11 cellular contexts compared by ENCODE assay signal in the genomic region with DNA sequence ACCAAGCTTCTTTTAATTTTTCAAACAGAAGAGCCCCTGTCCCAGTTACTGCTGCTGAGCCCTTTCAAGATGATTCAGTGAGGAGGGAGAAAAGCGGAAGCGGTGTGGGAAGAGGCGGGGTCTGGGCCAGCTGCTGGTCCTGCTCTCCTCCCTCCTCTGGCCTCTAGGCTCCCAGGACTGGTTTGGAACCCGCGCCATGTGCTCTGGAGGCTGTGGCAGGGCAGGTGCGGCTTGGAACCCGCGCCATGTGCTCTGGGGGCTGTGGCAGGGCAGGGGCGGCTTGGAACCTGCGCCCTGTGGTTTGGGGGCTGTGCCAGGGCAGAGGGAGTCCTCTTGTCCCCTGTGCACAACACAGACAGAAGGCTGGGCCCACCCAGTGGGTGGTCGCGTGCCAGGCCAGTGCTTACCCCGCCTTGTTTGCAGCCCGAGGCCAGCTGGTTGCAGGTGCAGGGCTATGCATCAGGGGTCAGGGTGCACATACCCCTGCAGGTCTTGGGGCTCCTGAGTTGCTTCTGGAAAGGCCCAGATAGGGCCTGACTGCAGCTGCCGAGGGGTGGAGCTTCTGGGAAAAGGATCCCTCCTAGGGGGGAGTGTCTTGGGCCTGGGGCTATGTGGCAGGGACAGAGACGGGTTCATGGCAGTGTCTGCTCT. TPM values are rescaled to one million over a fixed set of nuclear protein-coding genes. Genes with fewer than 3 reads are reported as not detected.
DNase-seq lines count a peak whose midpoint lies in the region; ATAC-seq and TF ChIP-seq lines count a peak whose summit lies in the region.
"Had no signal": no experiment of that assay in that cellular context is flagged by ENCODE, and none has a peak within 500 bp of the region (broad histone marks: within the 10 kb centered on the region; RNA-seq: fewer than 3 reads in every experiment).

No MANE protein-coding gene starts in this region.

- peak overlapping the region; percentile 82 for H3K4me3 Mint-ChIP-seq in T-helper 17 cell

- ATAC-seq in T-helper 17 cell = no peak
- no peak for ATAC-seq in HG02571 (IDR thresholded peaks at IDR 0.05; ENCODE audit: unreplicated experiment)

- H3K36me3 Mint-ChIP-seq in T-helper 17 cell (ENCODE audit: low read depth) = no peaks in the 10 kb centered on the region

- POLR2A ChIA-PET in HEK293 (lab: Yijun Ruan, JAX) = no interaction called here

- H3K27me3 ChIP-seq in left ventricle myocardium inferior (ENCODE audit: low read depth) = peaks cover 3% of the 10 kb centered on the region
- H3K27me3 ChIP-seq: cardiac muscle cell had no signal

- peak overlapping the region; percentile 41 for H3K27ac Mint-ChIP-seq in T-helper 17 cell

- H3K4me3 ChIP-seq in HEK293 (ENCODE audit: low read depth, low read length) (no peak overlapping the region), left ventricle myocardium inferior (no peak overlapping the region)
- H3K4me3 ChIP-seq: cardiac muscle cell had no signal

- no peak for TF ChIP-seq CTCF in HEK293 (tag by site-specific recombination; IDR thresholded peaks at IDR 0.05)
- TF ChIP-seq CTCF in left ventricle myocardium inferior (IDR thresholded peaks at IDR 0.05; ENCODE audit: borderline replicate concordance) = no peak

- H3K27ac ChIP-seq in HEK293 (ENCODE audit: extremely low read depth, low read depth, low read length) (no peak overlapping the region), left ventricle myocardium inferior (replicated peaks) (no peak overlapping the region)
- H3K27ac ChIP-seq: cardiac muscle cell had no signal

- DNase-seq in DMS53 treated with DMSO at 0.1 percent for 48 hours (lab: John Stamatoyannopoulos, UW; ENCODE audit: unreplicated experiment) (peak; percentile 42), T-helper 17 cell (no peak), left kidney (ENCODE audit: low read depth, low spot score) (peak; percentile 36), cerebellar cortex (ENCODE audit: low spot score) (no peak), inferior parietal cortex (ENCODE audit: extremely low spot score) (no peak), left ventricle myocardium inferior (no peak)

- H3K4me1 Mint-ChIP-seq in T-helper 17 cell = peaks cover 13% of the 10 kb centered on the region

- no peaks in the 10 kb centered on the region for H3K27me3 Mint-ChIP-seq in T-helper 17 cell

- CTCF ChIA-PET in HEK293 (lab: Yijun Ruan, JAX) = interaction anchor here (0.6 to 2.4 kb wide), 3 partner anchors 132 to 152 kb away, joined by 3 to 7 read pairs (median 3); no protein-coding TSS in a partner anchor

- H3K36me3 ChIP-seq in HEK293 (ENCODE audit: control insufficient read depth in 2 of 2, insufficient read depth in 1 of 2, low read length in 2 of 2) = no peaks in the 10 kb centered on the region
- H3K36me3 ChIP-seq in left ventricle myocardium inferior = no peaks in the 10 kb centered on the region
- H3K36me3 ChIP-seq: cardiac muscle cell had no signal

- intact Hi-C loops in left ventricle myocardium inferior (cut with micrococcal nuclease) = loop anchor here (10.0 kb wide), 1 partner anchor 149 kb away; no protein-coding TSS in a partner anchor

- H3K9me3 ChIP-seq in HEK293 (ENCODE audit: control insufficient read depth, insufficient read depth, low read depth, low read length) = no peaks in the 10 kb centered on the region
- no peaks in the 10 kb centered on the region for H3K9me3 ChIP-seq in T-helper 17 cell (ENCODE audit: control insufficient read depth, low read length, poor library complexity, severe bottlenecking)
- H3K9me3 ChIP-seq in left ventricle myocardium inferior (replicated peaks) = no peaks in the 10 kb centered on the region

- H3K4me1 ChIP-seq in HEK293 (ENCODE audit: control insufficient read depth, insufficient read depth, low read length) (no peaks in the 10 kb centered on the region), left ventricle myocardium inferior (no peaks in the 10 kb centered on the region)

TF ChIP-seq in HEK293, 187 proteins besides CTCF, POLR2A, EP300 and RAD21:
- TF ChIP-seq SP2 (tag by site-specific recombination; IDR thresholded peaks at IDR 0.05) = no peak
- TF ChIP-seq, protein P1, sequence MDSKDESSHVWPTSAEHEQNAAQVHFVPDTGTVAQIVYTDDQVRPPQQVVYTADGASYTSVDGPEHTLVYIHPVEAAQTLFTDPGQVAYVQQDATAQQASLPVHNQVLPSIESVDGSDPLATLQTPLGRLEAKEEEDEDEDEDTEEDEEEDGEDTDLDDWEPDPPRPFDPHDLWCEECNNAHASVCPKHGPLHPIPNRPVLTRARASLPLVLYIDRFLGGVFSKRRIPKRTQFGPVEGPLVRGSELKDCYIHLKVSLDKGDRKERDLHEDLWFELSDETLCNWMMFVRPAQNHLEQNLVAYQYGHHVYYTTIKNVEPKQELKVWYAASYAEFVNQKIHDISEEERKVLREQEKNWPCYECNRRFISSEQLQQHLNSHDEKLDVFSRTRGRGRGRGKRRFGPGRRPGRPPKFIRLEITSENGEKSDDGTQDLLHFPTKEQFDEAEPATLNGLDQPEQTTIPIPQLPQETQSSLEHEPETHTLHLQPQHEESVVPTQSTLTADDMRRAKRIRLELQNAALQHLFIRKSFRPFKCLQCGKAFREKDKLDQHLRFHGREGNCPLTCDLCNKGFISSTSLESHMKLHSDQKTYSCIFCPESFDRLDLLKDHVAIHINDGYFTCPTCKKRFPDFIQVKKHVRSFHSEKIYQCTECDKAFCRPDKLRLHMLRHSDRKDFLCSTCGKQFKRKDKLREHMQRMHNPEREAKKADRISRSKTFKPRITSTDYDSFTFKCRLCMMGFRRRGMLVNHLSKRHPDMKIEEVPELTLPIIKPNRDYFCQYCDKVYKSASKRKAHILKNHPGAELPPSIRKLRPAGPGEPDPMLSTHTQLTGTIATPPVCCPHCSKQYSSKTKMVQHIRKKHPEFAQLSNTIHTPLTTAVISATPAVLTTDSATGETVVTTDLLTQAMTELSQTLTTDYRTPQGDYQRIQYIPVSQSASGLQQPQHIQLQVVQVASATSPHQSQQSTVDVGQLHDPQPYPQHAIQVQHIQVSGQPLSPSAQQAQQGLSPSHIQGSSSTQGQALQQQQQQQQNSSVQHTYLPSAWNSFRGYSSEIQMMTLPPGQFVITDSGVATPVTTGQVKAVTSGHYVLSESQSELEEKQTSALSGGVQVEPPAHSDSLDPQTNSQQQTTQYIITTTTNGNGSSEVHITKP (tag by site-specific recombination; IDR thresholded peaks at IDR 0.05) = peak; percentile 41; the same call in 1 of the 2 replicates

RNA-seq across cellular contexts. Expression of a gene that starts 12.2 kb away (rescaled TPM):
- total RNA-seq in T-helper 17 cell = 1 to 10 TPM; 1.0 to 1.9 TPM
- not detected for total RNA-seq in left ventricle myocardium inferior
- total RNA-seq: cardiac muscle cell, mononuclear cell, NCI-H460 had no signal

Comparison
In these comparisons a context has a peak if more than half of its experiments do, and no peak if none do; other contexts are left out.
1. DNase-seq: peak in DMS53 treated with DMSO at 0.1 percent for 48 hours (single experiment) and left kidney (single experiment); none in T-helper 17 cell (0 of 3), cerebellar cortex (single experiment), inferior parietal cortex (single experiment) and left ventricle myocardium inferior (single experiment).